ENCODE assay signal across 27 cellular contexts in the genomic region with DNA sequence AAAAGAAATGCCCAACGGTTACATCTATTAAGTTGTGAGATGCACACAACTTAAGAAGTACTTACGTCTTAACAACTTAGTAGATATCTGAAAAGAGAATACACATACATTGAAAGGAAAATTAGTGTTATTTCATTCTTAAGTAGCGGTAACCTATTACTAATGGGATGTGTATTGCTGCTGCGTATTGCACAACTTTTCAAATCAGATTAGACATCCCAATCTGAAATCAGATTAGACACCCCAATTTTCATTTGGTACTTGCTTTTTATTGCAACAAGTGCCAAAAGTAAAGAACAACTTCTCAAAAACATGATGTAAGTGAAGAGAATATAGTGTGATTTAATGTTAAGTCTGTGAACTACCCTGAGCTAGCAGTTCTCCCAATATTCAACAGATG.
"Had no signal": no experiment of that assay in that cellular context is flagged by ENCODE, and none has a peak within 500 bp of the region (broad histone marks: within the 10 kb centered on the region; RNA-seq: fewer than 3 reads in every experiment).

No MANE protein-coding gene starts in this region.

- H3K27me3 ChIP-seq: stomach, suprapubic skin, testis, thyroid gland, tibial artery, tibial nerve, transverse colon, upper lobe of left lung, upper lobe of right lung, uterus, vagina had no signal

- ATAC-seq: stimulated activated effector memory CD8-positive, alpha-beta T cell treated with anti-CD3 and anti-CD28 coated beads, Interleukin-12 subunit alpha, Interleukin-12 subunit beta, amount 100 ng/mL, for 72 hours; stimulated activated memory B cell treated with anti-CD40 and anti-IgM and Interleukin-4, amounts not matched to agents 10 μg/mL and 1 μg/mL and 100 μg/mL, for 72 hours; stimulated activated naive B cell treated with anti-CD40 and anti-IgM and Interleukin-4, amounts not matched to agents 10 μg/mL and 1 μg/mL and 100 μg/mL, for 72 hours; stimulated activated naive CD8-positive, alpha-beta T cell treated with anti-CD3 and anti-CD28 coated beads, Interleukin-15, amount 100 ng/mL, for 72 hours; stimulated activated naive CD8-positive, alpha-beta T cell treated with anti-CD3 and anti-CD28 coated beads, Interleukin-15, Interleukin-2, amounts not matched to agents 100 U/mL and 50 U/mL, for 24 hours; upper lobe of right lung had no signal

- H3K36me3 ChIP-seq: stomach, suprapubic skin, thoracic aorta, thyroid gland, tibial artery, tibial nerve, transverse colon, upper lobe of left lung, upper lobe of right lung, uterus, vagina had no signal

- H3K4me3 ChIP-seq: stomach, suprapubic skin, testis, thoracic aorta, thyroid gland, tibial artery, tibial nerve, transverse colon, upper lobe of left lung, upper lobe of right lung, uterus, vagina had no signal

- FAIRE-seq: urothelium cell line had no signal

- DNase-seq: stimulated activated CD4-positive, alpha-beta T cell treated with anti-CD3 and anti-CD28 coated beads, Interleukin-2, amount 100 ng/mL, for 48 hours; stimulated activated CD4-positive, alpha-beta T cell treated with anti-CD3 and anti-CD28 coated beads, Interleukin-4, amount 100 ng/mL, for 1 hour; stimulated activated CD4-positive, alpha-beta T cell treated with anti-CD3 and anti-CD28 coated beads, Interleukin-4, amount 100 ng/mL, for 24 hours; stimulated activated CD4-positive, alpha-beta T cell treated with anti-CD3 and anti-CD28 coated beads, Interleukin-4, amount 100 ng/mL, for 4 hours; stimulated activated CD8-positive, alpha-beta memory T cell treated with anti-CD3 and anti-CD28 coated beads, Interleukin-4, amount 100 ng/mL, for 48 hours; stimulated activated naive B cell treated with anti-CD40 and anti-IgM and Interleukin-4, amounts not matched to agents 10 μg/mL and 1 μg/mL and 100 μg/mL, for 72 hours; stimulated activated naive CD4-positive, alpha-beta T cell; stimulated activated naive CD4-positive, alpha-beta T cell treated with Interleukin-2 at 50 U/mL for 16 hours; stimulated activated naive CD8-positive, alpha-beta T cell treated with anti-CD3 and anti-CD28 coated beads, Interleukin-15, amount 100 ng/mL, for 72 hours; stimulated activated naive CD8-positive, alpha-beta T cell treated with anti-CD3 and anti-CD28 coated beads, Interleukin-15, Interleukin-2, amounts not matched to agents 100 U/mL and 50 U/mL, for 24 hours; stomach; substantia nigra; testis; thyroid gland; tibial artery; transverse colon; trophoblast cell; upper lobe of left lung; upper lobe of right lung; uterus had no signal

- H3K27ac ChIP-seq: stomach, suprapubic skin, testis, thoracic aorta, thyroid gland, tibial artery, tibial nerve, transverse colon, upper lobe of left lung, upper lobe of right lung, uterus, vagina had no signal

- H3K9me3 ChIP-seq: stomach, suprapubic skin, testis, thoracic aorta, thyroid gland, tibial artery, tibial nerve, transverse colon, upper lobe of left lung, upper lobe of right lung, uterus, vagina had no signal

- H3K4me1 ChIP-seq: stomach, suprapubic skin, testis, thyroid gland, tibial artery, tibial nerve, transverse colon, upper lobe of left lung, upper lobe of right lung, uterus, vagina had no signal
